In the genomic region with DNA sequence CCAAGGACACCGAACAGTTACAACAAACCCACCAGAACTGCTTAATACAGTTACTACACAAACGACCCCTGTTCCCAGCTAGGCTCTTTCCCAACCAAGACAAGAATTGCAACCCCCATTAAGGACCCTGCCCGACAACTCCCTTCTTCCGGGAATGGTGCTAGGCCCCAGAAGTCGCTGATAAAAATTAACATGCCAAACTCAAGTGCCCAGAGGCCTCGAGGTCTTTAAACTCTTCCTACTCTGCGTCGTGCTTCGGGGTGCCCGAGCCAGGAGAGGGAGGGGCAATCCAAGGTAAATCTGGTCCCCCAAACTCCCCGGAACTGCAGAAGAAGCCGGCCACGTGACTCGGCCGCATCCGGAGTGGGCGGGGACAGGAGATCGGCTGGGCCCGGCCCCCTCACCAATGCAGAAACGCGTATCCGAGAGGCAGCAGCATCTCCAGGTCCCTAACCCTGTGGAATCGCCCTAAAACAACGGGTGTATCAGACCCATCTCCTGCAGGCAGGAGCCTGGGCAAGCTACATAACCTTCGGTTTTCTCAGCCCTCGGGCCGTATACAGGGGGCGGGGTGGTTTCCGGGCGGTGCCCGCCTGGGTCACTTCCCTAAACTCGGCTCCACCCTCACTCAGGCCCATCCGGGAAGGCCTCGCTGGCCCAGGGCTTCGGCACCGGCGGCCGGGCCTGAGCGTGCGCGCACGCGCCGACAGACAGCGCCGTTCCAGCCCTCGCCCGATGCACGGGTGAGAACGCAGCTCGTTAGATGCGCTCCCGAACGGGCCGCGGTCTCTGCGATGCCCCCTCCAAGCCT, we compare ENCODE assay signal across 1 cellular context.
TF ChIP-seq lines count a peak whose summit lies in the region.

No MANE protein-coding gene starts in this region.

TF ChIP-seq in H1, 55 proteins besides CTCF, POLR2A, EP300 and RAD21:
- TF ChIP-seq POU5F1 (IDR thresholded peaks at IDR 0.05; ENCODE audit: low read depth, low read length) (no peak), CHD1 (IDR thresholded peaks at IDR 0.05; ENCODE audit: low read depth, low read length) (no peak), PHF8 (conservative IDR thresholded peaks at IDR 0.05; ENCODE audit: low read depth, low read length) (peak; percentile 46; the same call in 1 of the 2 replicates), SIN3A (conservative IDR thresholded peaks at IDR 0.05 in 1 of 2, IDR thresholded peaks at IDR 0.05 in 1 of 2; ENCODE audit: low read depth in 1 of 2, low read length in 2 of 2) (peak; percentile 12 to 84; a peak in 2 of 4 replicates), SAP30 (IDR thresholded peaks at IDR 0.05; ENCODE audit: insufficient read depth, insufficient replicate concordance, low read length) (peak; percentile 64), ASH2L (IDR thresholded peaks at IDR 0.05; ENCODE audit: low read length) (peak; percentile 67), POLR2AphosphoS5 (IDR thresholded peaks at IDR 0.05; ENCODE audit: low read depth, low read length) (peak; percentile 74)
- TF ChIP-seq, protein P1, sequence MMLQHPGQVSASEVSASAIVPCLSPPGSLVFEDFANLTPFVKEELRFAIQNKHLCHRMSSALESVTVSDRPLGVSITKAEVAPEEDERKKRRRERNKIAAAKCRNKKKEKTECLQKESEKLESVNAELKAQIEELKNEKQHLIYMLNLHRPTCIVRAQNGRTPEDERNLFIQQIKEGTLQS (IDR thresholded peaks at IDR 0.05; ENCODE audit: insufficient read depth, low read depth, low read length), result no peak
- TF ChIP-seq, protein P2, sequence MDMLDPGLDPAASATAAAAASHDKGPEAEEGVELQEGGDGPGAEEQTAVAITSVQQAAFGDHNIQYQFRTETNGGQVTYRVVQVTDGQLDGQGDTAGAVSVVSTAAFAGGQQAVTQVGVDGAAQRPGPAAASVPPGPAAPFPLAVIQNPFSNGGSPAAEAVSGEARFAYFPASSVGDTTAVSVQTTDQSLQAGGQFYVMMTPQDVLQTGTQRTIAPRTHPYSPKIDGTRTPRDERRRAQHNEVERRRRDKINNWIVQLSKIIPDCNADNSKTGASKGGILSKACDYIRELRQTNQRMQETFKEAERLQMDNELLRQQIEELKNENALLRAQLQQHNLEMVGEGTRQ (IDR thresholded peaks at IDR 0.05; ENCODE audit: low read length), result peak; percentile 88
- TF ChIP-seq, protein P3, sequence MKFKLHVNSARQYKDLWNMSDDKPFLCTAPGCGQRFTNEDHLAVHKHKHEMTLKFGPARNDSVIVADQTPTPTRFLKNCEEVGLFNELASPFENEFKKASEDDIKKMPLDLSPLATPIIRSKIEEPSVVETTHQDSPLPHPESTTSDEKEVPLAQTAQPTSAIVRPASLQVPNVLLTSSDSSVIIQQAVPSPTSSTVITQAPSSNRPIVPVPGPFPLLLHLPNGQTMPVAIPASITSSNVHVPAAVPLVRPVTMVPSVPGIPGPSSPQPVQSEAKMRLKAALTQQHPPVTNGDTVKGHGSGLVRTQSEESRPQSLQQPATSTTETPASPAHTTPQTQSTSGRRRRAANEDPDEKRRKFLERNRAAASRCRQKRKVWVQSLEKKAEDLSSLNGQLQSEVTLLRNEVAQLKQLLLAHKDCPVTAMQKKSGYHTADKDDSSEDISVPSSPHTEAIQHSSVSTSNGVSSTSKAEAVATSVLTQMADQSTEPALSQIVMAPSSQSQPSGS (IDR thresholded peaks at IDR 0.05; ENCODE audit: low read length), result peak; percentile 35; the same call in 1 of the 2 replicates
- TF ChIP-seq, protein P4, sequence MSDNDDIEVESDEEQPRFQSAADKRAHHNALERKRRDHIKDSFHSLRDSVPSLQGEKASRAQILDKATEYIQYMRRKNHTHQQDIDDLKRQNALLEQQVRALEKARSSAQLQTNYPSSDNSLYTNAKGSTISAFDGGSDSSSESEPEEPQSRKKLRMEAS (IDR thresholded peaks at IDR 0.05), result peak; percentile 72
